15 cellular contexts compared by ENCODE assay signal in the genomic region with DNA sequence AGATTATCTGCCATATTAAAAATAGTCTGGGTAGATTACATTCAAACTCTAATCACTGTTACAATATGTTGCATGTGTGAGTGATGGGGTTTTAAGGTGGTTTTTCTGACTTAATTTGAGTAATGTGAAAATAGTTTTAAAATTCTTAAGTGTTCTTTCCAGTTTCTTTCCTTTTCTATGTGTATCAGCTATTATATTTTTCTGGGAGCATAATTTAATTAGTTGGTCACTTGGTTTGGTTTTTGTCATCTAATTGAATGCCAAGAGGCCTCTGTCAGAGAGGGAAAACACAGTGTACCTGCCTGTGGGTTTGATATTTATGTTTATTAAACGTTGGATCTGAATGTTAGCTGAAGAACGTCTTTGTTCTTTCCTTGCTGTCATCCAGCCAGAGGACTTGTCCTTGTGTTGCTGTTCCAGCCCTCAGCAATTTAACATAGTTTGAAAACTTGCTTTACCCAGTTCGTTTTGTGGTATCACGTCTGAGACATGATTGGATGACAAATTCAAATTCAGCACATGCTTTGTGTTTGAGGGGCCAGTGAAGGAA. TPM values are rescaled to one million over a fixed set of nuclear protein-coding genes. Genes with fewer than 3 reads are reported as not detected.
DNase-seq lines count a peak whose midpoint lies in the region; ATAC-seq and TF ChIP-seq lines count a peak whose summit lies in the region.
"Had no signal": no experiment of that assay in that cellular context is flagged by ENCODE, and none has a peak within 500 bp of the region (broad histone marks: within the 10 kb centered on the region; RNA-seq: fewer than 3 reads in every experiment).

No MANE protein-coding gene starts in this region.

- H3K27me3 ChIP-seq in right atrium auricular region (no peaks in the 10 kb centered on the region), stomach smooth muscle (ENCODE audit: control insufficient read depth in 1 of 2, insufficient read depth in 2 of 2, low read length in 2 of 2) (no peaks in the 10 kb centered on the region)

- CTCF ChIA-PET in activated CD8-positive, alpha-beta T cell treated with anti-CD3 and anti-CD28 coated beads for 36 hours (lab: Charles Lee): interaction anchor here (0.8 to 4.2 kb wide), 11 partner anchors 8 to 319 kb away, joined by 3 to 32 read pairs (median 8); no protein-coding TSS in a partner anchor
- CTCF ChIA-PET in activated CD8-positive, alpha-beta T cell treated with anti-CD3 and anti-CD28 coated beads, Interleukin-2, amount 10 ng/mL, durations not matched to agents 7 days and 5 days (lab: Charles Lee): interaction anchor here (0.7 to 4.3 kb wide), 15 partner anchors 8 to 331 kb away, joined by 3 to 43 read pairs (median 7); partner anchors contain the start of gene ANKH
- CTCF ChIA-PET in activated CD4-positive, alpha-beta memory T cell treated with anti-CD3 and anti-CD28 coated beads, Interleukin-2, amount 10 ng/mL, durations not matched to agents 7 days and 5 days (lab: Charles Lee): interaction anchor here (1.0 to 5.1 kb wide), 10 partner anchors 9 to 326 kb away, joined by 3 to 25 read pairs (median 7); no protein-coding TSS in a partner anchor

- H3K9ac ChIP-seq in stomach smooth muscle (ENCODE audit: low read length in 2 of 2): no peak overlapping the region

- intact Hi-C loops in activated CD8-positive, alpha-beta T cell treated with anti-CD3 and anti-CD28 coated beads for 36 hours (cut with micrococcal nuclease): no loop called here
- intact Hi-C loops in activated T-helper 2 cell treated with anti-CD3 and anti-CD28 coated beads, Interferon-gamma antibody, Interleukin-2, Interleukin-4, amounts not matched to agents 10 μg/mL and 5 μg/mL and 100 μg/mL, durations not matched to agents 14 hours and 24 hours and 36 hours (cut with micrococcal nuclease): no loop called here

- POLR2A ChIA-PET in activated CD8-positive, alpha-beta T cell treated with anti-CD3 and anti-CD28 coated beads for 36 hours (lab: Charles Lee): interaction anchor here (0.6 to 1.8 kb wide), 5 partner anchors 9 to 22 kb away, joined by 3 to 4 read pairs (median 3); no protein-coding TSS in a partner anchor
- POLR2A ChIA-PET in activated CD8-positive, alpha-beta T cell treated with anti-CD3 and anti-CD28 coated beads, Interleukin-2, amount 10 ng/mL, durations not matched to agents 7 days and 5 days (lab: Charles Lee): interaction anchor here (1.2 to 1.9 kb wide), 2 partner anchors 20 to 23 kb away, joined by 3 to 4 read pairs; no protein-coding TSS in a partner anchor
- POLR2A ChIA-PET in activated CD4-positive, alpha-beta memory T cell treated with anti-CD3 and anti-CD28 coated beads, Interleukin-2, amount 10 ng/mL, durations not matched to agents 7 days and 5 days (lab: Charles Lee): interaction anchor here (1.2 to 2.7 kb wide), 4 partner anchors 9 to 24 kb away, joined by 5 to 18 read pairs (median 6); partner anchors contain the start of gene OTULIN

- H3K4me3 Mint-ChIP-seq in activated CD8-positive, alpha-beta T cell treated with anti-CD3 and anti-CD28 coated beads for 36 hours: no peak overlapping the region
- no peak overlapping the region for H3K4me3 Mint-ChIP-seq in activated CD8-positive, alpha-beta T cell treated with anti-CD3 and anti-CD28 coated beads, Interleukin-2, amount 10 ng/mL, durations not matched to agents 7 days and 5 days
- no peak overlapping the region for H3K4me3 Mint-ChIP-seq in activated T-helper 2 cell treated with anti-CD3 and anti-CD28 coated beads, Interferon-gamma antibody, Interleukin-2, Interleukin-4, amounts not matched to agents 10 μg/mL and 5 μg/mL and 100 μg/mL, durations not matched to agents 14 hours and 24 hours and 36 hours (ENCODE audit: low read depth)
- no peak overlapping the region for H3K4me3 Mint-ChIP-seq in activated CD4-positive, alpha-beta memory T cell treated with anti-CD3 and anti-CD28 coated beads, Interleukin-2, amount 10 ng/mL, durations not matched to agents 7 days and 5 days
- H3K4me3 Mint-ChIP-seq: dendritic cell treated with granulocyte-macrophage colony-stimulating factor and Interleukin-4, amounts not matched to agents 40 ng/mL and 50 ng/mL, for 4 days had no signal

- no peak for DNase-seq in activated CD8-positive, alpha-beta T cell treated with anti-CD3 and anti-CD28 coated beads for 36 hours
- DNase-seq in activated CD8-positive, alpha-beta T cell treated with anti-CD3 and anti-CD28 coated beads, Interleukin-2, amount 10 ng/mL, durations not matched to agents 7 days and 5 days: no peak
- no peak for DNase-seq in activated T-helper 2 cell treated with anti-CD3 and anti-CD28 coated beads, Interferon-gamma antibody, Interleukin-2, Interleukin-4, amounts not matched to agents 10 μg/mL and 5 μg/mL and 100 μg/mL, durations not matched to agents 14 hours and 24 hours and 36 hours (ENCODE audit: low spot score)
- no peak for DNase-seq in right atrium auricular region (ENCODE audit: low spot score)
- no peak for DNase-seq in activated CD4-positive, alpha-beta memory T cell treated with anti-CD3 and anti-CD28 coated beads, Interleukin-2, amount 10 ng/mL, durations not matched to agents 7 days and 5 days
- no peak for DNase-seq in ACHN
- DNase-seq: activated CD8-positive, alpha-beta memory T cell treated with anti-CD3 and anti-CD28 coated beads, Interleukin-2, amount 50 U/mL, for 4 hours; activated gamma-delta T cell treated with Interleukin-2 at 50 U/mL for 16 hours; NCI-H1417; NCI-H748 treated with DMSO at 0.1 percent for 48 hours; occipital lobe had no signal

- TF ChIP-seq CTCF in activated CD8-positive, alpha-beta T cell treated with anti-CD3 and anti-CD28 coated beads for 36 hours (IDR thresholded peaks at IDR 0.05): no peak
- TF ChIP-seq CTCF in right atrium auricular region (IDR thresholded peaks at IDR 0.05): no peak

- H3K4me3 ChIP-seq in right atrium auricular region: no peak overlapping the region
- H3K4me3 ChIP-seq in stomach smooth muscle (ENCODE audit: low read length in 2 of 2): no peak overlapping the region
- H3K4me3 ChIP-seq: SK-N-MC had no signal

- peaks cover 67% of the 10 kb centered on the region for H3K36me3 Mint-ChIP-seq in activated CD8-positive, alpha-beta T cell treated with anti-CD3 and anti-CD28 coated beads for 36 hours (ENCODE audit: low read depth)
- H3K36me3 Mint-ChIP-seq in activated CD8-positive, alpha-beta T cell treated with anti-CD3 and anti-CD28 coated beads, Interleukin-2, amount 10 ng/mL, durations not matched to agents 7 days and 5 days (ENCODE audit: low read depth): peaks cover 66% of the 10 kb centered on the region
- H3K36me3 Mint-ChIP-seq in activated T-helper 2 cell treated with anti-CD3 and anti-CD28 coated beads, Interferon-gamma antibody, Interleukin-2, Interleukin-4, amounts not matched to agents 10 μg/mL and 5 μg/mL and 100 μg/mL, durations not matched to agents 14 hours and 24 hours and 36 hours (ENCODE audit: low read depth): peaks cover 72% of the 10 kb centered on the region
- peaks cover 66% of the 10 kb centered on the region for H3K36me3 Mint-ChIP-seq in activated CD4-positive, alpha-beta memory T cell treated with anti-CD3 and anti-CD28 coated beads, Interleukin-2, amount 10 ng/mL, durations not matched to agents 7 days and 5 days (ENCODE audit: low read depth)

- H3K27me3 Mint-ChIP-seq in activated CD8-positive, alpha-beta T cell treated with anti-CD3 and anti-CD28 coated beads for 36 hours: no peaks in the 10 kb centered on the region
- H3K27me3 Mint-ChIP-seq in activated CD8-positive, alpha-beta T cell treated with anti-CD3 and anti-CD28 coated beads, Interleukin-2, amount 10 ng/mL, durations not matched to agents 7 days and 5 days (ENCODE audit: low read depth): no peaks in the 10 kb centered on the region
- no peaks in the 10 kb centered on the region for H3K27me3 Mint-ChIP-seq in activated T-helper 2 cell treated with anti-CD3 and anti-CD28 coated beads, Interferon-gamma antibody, Interleukin-2, Interleukin-4, amounts not matched to agents 10 μg/mL and 5 μg/mL and 100 μg/mL, durations not matched to agents 14 hours and 24 hours and 36 hours (ENCODE audit: low read depth)
- no peaks in the 10 kb centered on the region for H3K27me3 Mint-ChIP-seq in activated CD4-positive, alpha-beta memory T cell treated with anti-CD3 and anti-CD28 coated beads, Interleukin-2, amount 10 ng/mL, durations not matched to agents 7 days and 5 days
- H3K27me3 Mint-ChIP-seq: dendritic cell treated with granulocyte-macrophage colony-stimulating factor and Interleukin-4, amounts not matched to agents 40 ng/mL and 50 ng/mL, for 4 days had no signal

- H3K27ac ChIP-seq in right atrium auricular region (peak overlapping the region; percentile 72 to 75), stomach smooth muscle (ENCODE audit: low read length) (peak overlapping the region; percentile 25)
- H3K27ac ChIP-seq: SK-N-MC had no signal

- H3K36me3 ChIP-seq in right atrium auricular region (peaks cover 48% of the 10 kb centered on the region), stomach smooth muscle (ENCODE audit: control insufficient read depth in 2 of 2, insufficient read depth in 2 of 2, low read length in 2 of 2) (peaks cover 26 to 36% of the 10 kb centered on the region in 2 donors)

- in situ Hi-C loops in ACHN (cut with HindIII; ENCODE audit: low pct_ligation_motif_present, low pct_unique_long_range_greater_than_20kb, low sequenced_read_pairs): no loop called here

- H3K9me3 ChIP-seq in right atrium auricular region (no peaks in the 10 kb centered on the region), stomach smooth muscle (ENCODE audit: control insufficient read depth in 2 of 2, low read length in 2 of 2) (no peaks in the 10 kb centered on the region)

- no peak for ATAC-seq in activated CD8-positive, alpha-beta T cell treated with anti-CD3 and anti-CD28 coated beads for 36 hours
- ATAC-seq in activated CD8-positive, alpha-beta T cell treated with anti-CD3 and anti-CD28 coated beads, Interleukin-2, amount 10 ng/mL, durations not matched to agents 7 days and 5 days: no peak
- no peak for ATAC-seq in GM21737 (IDR thresholded peaks at IDR 0.05; ENCODE audit: unreplicated experiment)

- H3K9me3 Mint-ChIP-seq in activated CD8-positive, alpha-beta T cell treated with anti-CD3 and anti-CD28 coated beads for 36 hours: no peaks in the 10 kb centered on the region
- no peaks in the 10 kb centered on the region for H3K9me3 Mint-ChIP-seq in activated CD8-positive, alpha-beta T cell treated with anti-CD3 and anti-CD28 coated beads, Interleukin-2, amount 10 ng/mL, durations not matched to agents 7 days and 5 days (ENCODE audit: insufficient read depth)
- H3K9me3 Mint-ChIP-seq in activated T-helper 2 cell treated with anti-CD3 and anti-CD28 coated beads, Interferon-gamma antibody, Interleukin-2, Interleukin-4, amounts not matched to agents 10 μg/mL and 5 μg/mL and 100 μg/mL, durations not matched to agents 14 hours and 24 hours and 36 hours: no peaks in the 10 kb centered on the region
- H3K9me3 Mint-ChIP-seq in activated CD4-positive, alpha-beta memory T cell treated with anti-CD3 and anti-CD28 coated beads, Interleukin-2, amount 10 ng/mL, durations not matched to agents 7 days and 5 days: no peaks in the 10 kb centered on the region
- H3K9me3 Mint-ChIP-seq: dendritic cell treated with granulocyte-macrophage colony-stimulating factor and Interleukin-4, amounts not matched to agents 40 ng/mL and 50 ng/mL, for 4 days had no signal

- peaks cover 24% of the 10 kb centered on the region for H3K4me1 Mint-ChIP-seq in activated CD8-positive, alpha-beta T cell treated with anti-CD3 and anti-CD28 coated beads for 36 hours (ENCODE audit: low read depth)
- peaks cover 29% of the 10 kb centered on the region for H3K4me1 Mint-ChIP-seq in activated CD8-positive, alpha-beta T cell treated with anti-CD3 and anti-CD28 coated beads, Interleukin-2, amount 10 ng/mL, durations not matched to agents 7 days and 5 days (ENCODE audit: low read depth)
- H3K4me1 Mint-ChIP-seq in activated T-helper 2 cell treated with anti-CD3 and anti-CD28 coated beads, Interferon-gamma antibody, Interleukin-2, Interleukin-4, amounts not matched to agents 10 μg/mL and 5 μg/mL and 100 μg/mL, durations not matched to agents 14 hours and 24 hours and 36 hours (ENCODE audit: low read depth): peaks cover 22% of the 10 kb centered on the region
- peaks cover 20% of the 10 kb centered on the region for H3K4me1 Mint-ChIP-seq in activated CD4-positive, alpha-beta memory T cell treated with anti-CD3 and anti-CD28 coated beads, Interleukin-2, amount 10 ng/mL, durations not matched to agents 7 days and 5 days

- H3K27ac Mint-ChIP-seq in activated CD8-positive, alpha-beta T cell treated with anti-CD3 and anti-CD28 coated beads for 36 hours: peak overlapping the region; percentile 14
- no peak overlapping the region for H3K27ac Mint-ChIP-seq in activated CD8-positive, alpha-beta T cell treated with anti-CD3 and anti-CD28 coated beads, Interleukin-2, amount 10 ng/mL, durations not matched to agents 7 days and 5 days
- peak overlapping the region; percentile 22 for H3K27ac Mint-ChIP-seq in activated T-helper 2 cell treated with anti-CD3 and anti-CD28 coated beads, Interferon-gamma antibody, Interleukin-2, Interleukin-4, amounts not matched to agents 10 μg/mL and 5 μg/mL and 100 μg/mL, durations not matched to agents 14 hours and 24 hours and 36 hours
- no peak overlapping the region for H3K27ac Mint-ChIP-seq in activated CD4-positive, alpha-beta memory T cell treated with anti-CD3 and anti-CD28 coated beads, Interleukin-2, amount 10 ng/mL, durations not matched to agents 7 days and 5 days
- H3K27ac Mint-ChIP-seq: dendritic cell treated with granulocyte-macrophage colony-stimulating factor and Interleukin-4, amounts not matched to agents 40 ng/mL and 50 ng/mL, for 4 days had no signal

- H3K4me1 ChIP-seq in right atrium auricular region (peaks cover 0 to 48% of the 10 kb centered on the region in 2 donors), stomach smooth muscle (ENCODE audit: control insufficient read depth, insufficient read depth, low read length) (peaks cover 12% of the 10 kb centered on the region)

RNA-seq across cellular contexts. Expression of gene OTULIN, which starts 19.5 kb away (rescaled TPM):
- total RNA-seq in activated CD8-positive, alpha-beta T cell treated with anti-CD3 and anti-CD28 coated beads for 36 hours: 10 to 100 TPM; 59.6 to 60.5 TPM
- 10 to 100 TPM; 71.2 to 80.7 TPM for total RNA-seq in activated CD8-positive, alpha-beta T cell treated with anti-CD3 and anti-CD28 coated beads, Interleukin-2, amount 10 ng/mL, durations not matched to agents 7 days and 5 days
- 59.4 and 62.1 TPM in 2 replicates for total RNA-seq in activated T-helper 2 cell treated with anti-CD3 and anti-CD28 coated beads, Interferon-gamma antibody, Interleukin-2, Interleukin-4, amounts not matched to agents 10 μg/mL and 5 μg/mL and 100 μg/mL, durations not matched to agents 14 hours and 24 hours and 36 hours
- 10 to 100 TPM; 13.9 to 29.9 TPM for total RNA-seq in right atrium auricular region
- total RNA-seq in activated CD4-positive, alpha-beta memory T cell treated with anti-CD3 and anti-CD28 coated beads, Interleukin-2, amount 10 ng/mL, durations not matched to agents 7 days and 5 days: 10 to 100 TPM; 69.6 to 71.7 TPM

Comparison
In these comparisons a context has a peak if more than half of its experiments do, and no peak if none do; other contexts are left out.
1. H3K27ac Mint-ChIP-seq: peak in activated CD8-positive, alpha-beta T cell treated with anti-CD3 and anti-CD28 coated beads for 36 hours (single experiment) and activated T-helper 2 cell treated with anti-CD3 and anti-CD28 coated beads, Interferon-gamma antibody, Interleukin-2, Interleukin-4, amounts not matched to agents 10 μg/mL and 5 μg/mL and 100 μg/mL, durations not matched to agents 14 hours and 24 hours and 36 hours (single experiment); none in activated CD8-positive, alpha-beta T cell treated with anti-CD3 and anti-CD28 coated beads, Interleukin-2, amount 10 ng/mL, durations not matched to agents 7 days and 5 days (single experiment) and activated CD4-positive, alpha-beta memory T cell treated with anti-CD3 and anti-CD28 coated beads, Interleukin-2, amount 10 ng/mL, durations not matched to agents 7 days and 5 days (single experiment).